In the genomic region with DNA sequence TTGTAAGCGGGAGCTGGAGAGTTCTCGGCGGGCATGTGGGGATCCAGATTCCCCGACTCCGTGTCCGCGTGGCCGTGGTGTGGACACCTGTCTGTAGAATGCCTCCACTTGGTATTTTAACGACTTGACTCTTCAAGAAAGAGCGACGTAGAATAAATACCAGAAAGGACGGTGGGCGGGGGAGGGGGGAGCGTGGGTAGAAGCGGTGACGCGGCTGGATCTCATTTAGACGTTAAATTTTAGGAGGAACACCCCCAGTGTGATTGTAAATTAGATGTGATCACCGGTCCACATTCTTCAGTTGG, we compare ENCODE assay signal across 1 cellular context.
TF ChIP-seq lines count a peak whose summit lies in the region.

No MANE protein-coding gene starts in this region.

TF ChIP-seq in GM23338, 12 proteins besides CTCF, POLR2A, EP300 and RAD21 (continued from another document):
- no peak for TF ChIP-seq ZNF462 (CRISPR knock-in tag; IDR thresholded peaks at IDR 0.05)
- no peak for TF ChIP-seq POLR2AphosphoS5 (IDR thresholded peaks at IDR 0.05; ENCODE audit: low read depth)
